ENCODE assay signal across 36 cellular contexts in genomic region chr19:5617080-5617479, GRCh38. TPM values are rescaled to one million over a fixed set of nuclear protein-coding genes. Genes with fewer than 3 reads are reported as not detected.
"Had no signal": no experiment of that assay in that cellular context is flagged by ENCODE, and none has a peak within 500 bp of the region (broad histone marks: within the 10 kb centered on the region; RNA-seq: fewer than 3 reads in every experiment).

No MANE protein-coding gene starts in this region.

- H3K4me3 Mint-ChIP-seq: activated B cell treated with CpG ODN at 0.5 μM for 24 hours; activated CD4-positive, alpha-beta memory T cell treated with anti-CD3 and anti-CD28 coated beads, Interleukin-2, amount 10 ng/mL, durations not matched to agents 7 days and 5 days; activated naive CD4-positive, alpha-beta T cell treated with anti-CD3 and anti-CD28 coated beads for 36 hours; activated naive CD8-positive, alpha-beta T cell; activated naive CD8-positive, alpha-beta T cell treated with anti-CD3 and anti-CD28 coated beads, Interleukin-2, amount 50 U/mL, for 24 hours had no signal

- DNase-seq: activated B cell treated with CpG ODN at 0.5 μM for 24 hours; activated CD4-positive, alpha-beta memory T cell treated with anti-CD3 and anti-CD28 coated beads, Interleukin-2, amount 10 ng/mL, durations not matched to agents 7 days and 5 days; activated CD4-positive, alpha-beta T cell treated with anti-CD3 and anti-CD28 coated beads for 48 hours; activated CD4-positive, CD25-positive, alpha-beta regulatory T cell treated with anti-CD3 and anti-CD28 coated beads, Interleukin-2, amount 50 U/mL, for 72 hours; activated gamma-delta T cell; activated naive CD4-positive, alpha-beta T cell treated with anti-CD3 and anti-CD28 coated beads for 36 hours; activated naive CD8-positive, alpha-beta T cell treated with anti-CD3 and anti-CD28 coated beads, Interleukin-2, amount 50 U/mL, for 24 hours; anterior cingulate cortex; caudate nucleus; cerebellar nuclear complex; Kasumi-1; KG1; MM.1S; MV-4-11; NCI-H1092; NCI-H1436 treated with DMSO at 0.1 percent for 48 hours; NCI-H1694 treated with DMSO at 0.1 percent for 48 hours; NCI-H2029; NCI-H2171; NCI-H510A; NCI-H526; NCI-H748 treated with DMSO at 0.1 percent for 48 hours; NK-92 treated with Interleukin-12 subunit alpha and Interleukin-12 subunit beta, amount 100 ng/mL, for 24 hours; PC-3; Peyer's patch; RPMI8226; SHP77 treated with DMSO at 0.1 percent for 48 hours; SW 1271; T-helper 1 cell; T-helper 2 cell; T-helper 9 cell had no signal

- H3K9me3 ChIP-seq: Peyer's patch, SJSA1 had no signal

- H3K27me3 Mint-ChIP-seq: activated B cell treated with CpG ODN at 0.5 μM for 24 hours; activated CD4-positive, alpha-beta memory T cell treated with anti-CD3 and anti-CD28 coated beads, Interleukin-2, amount 10 ng/mL, durations not matched to agents 7 days and 5 days; activated naive CD8-positive, alpha-beta T cell; activated naive CD8-positive, alpha-beta T cell treated with anti-CD3 and anti-CD28 coated beads, Interleukin-2, amount 50 U/mL, for 24 hours had no signal

- H3K9me3 Mint-ChIP-seq: activated B cell treated with CpG ODN at 0.5 μM for 24 hours; activated CD4-positive, alpha-beta memory T cell treated with anti-CD3 and anti-CD28 coated beads, Interleukin-2, amount 10 ng/mL, durations not matched to agents 7 days and 5 days; activated naive CD4-positive, alpha-beta T cell treated with anti-CD3 and anti-CD28 coated beads for 36 hours; activated naive CD8-positive, alpha-beta T cell treated with anti-CD3 and anti-CD28 coated beads, Interleukin-2, amount 50 U/mL, for 24 hours; activated T-helper 2 cell treated with anti-CD3 and anti-CD28 coated beads, Interferon-gamma antibody, Interleukin-2, Interleukin-4, amounts not matched to agents 10 μg/mL and 5 μg/mL and 100 μg/mL, durations not matched to agents 14 hours and 24 hours and 36 hours; brain had no signal

- H3K27ac ChIP-seq: Peyer's patch, SJSA1, VCaP had no signal

- H3K4me3 ChIP-seq: Peyer's patch, SJSA1 had no signal

- H3K27ac Mint-ChIP-seq: activated B cell treated with CpG ODN at 0.5 μM for 24 hours; activated CD4-positive, alpha-beta memory T cell treated with anti-CD3 and anti-CD28 coated beads, Interleukin-2, amount 10 ng/mL, durations not matched to agents 7 days and 5 days; activated naive CD4-positive, alpha-beta T cell treated with anti-CD3 and anti-CD28 coated beads for 36 hours; activated naive CD8-positive, alpha-beta T cell; activated naive CD8-positive, alpha-beta T cell treated with anti-CD3 and anti-CD28 coated beads, Interleukin-2, amount 50 U/mL, for 24 hours; activated T-helper 2 cell treated with anti-CD3 and anti-CD28 coated beads, Interferon-gamma antibody, Interleukin-2, Interleukin-4, amounts not matched to agents 10 μg/mL and 5 μg/mL and 100 μg/mL, durations not matched to agents 14 hours and 24 hours and 36 hours; brain had no signal

- H3K27me3 ChIP-seq: Peyer's patch, SJSA1 had no signal

RNA-seq across cellular contexts. Expression of gene TINCR, which starts 49.3 kb away (rescaled TPM):
- total RNA-seq: SJSA1 had no signal
